8 cellular contexts compared by ENCODE assay signal in genomic region chr14:66624319-66624937, GRCh38.
A peak's percentile ranks its signal among the peaks of the same experiment; 100 is the strongest.
DNase-seq lines count a peak whose midpoint lies in the region; ATAC-seq and TF ChIP-seq lines count a peak whose summit lies in the region.

No MANE protein-coding gene starts in this region.

- H3K4me3 ChIP-seq in psoas muscle: no peak overlapping the region

- no peak overlapping the region for H3K27ac Mint-ChIP-seq in activated naive CD4-positive, alpha-beta T cell treated with anti-CD3 and anti-CD28 coated beads, Interleukin-2, amount 10 ng/mL, durations not matched to agents 7 days and 5 days

- CTCF ChIA-PET in activated naive CD4-positive, alpha-beta T cell treated with anti-CD3 and anti-CD28 coated beads, Interleukin-2, amount 10 ng/mL, durations not matched to agents 7 days and 5 days (lab: Charles Lee): interaction anchor here (0.8 to 2.5 kb wide), 13 partner anchors 9 to 661 kb away, joined by 3 to 12 read pairs (median 4); no protein-coding TSS in a partner anchor

- no peaks in the 10 kb centered on the region for H3K9me3 ChIP-seq in psoas muscle

- no peaks in the 10 kb centered on the region for H3K4me1 Mint-ChIP-seq in activated naive CD4-positive, alpha-beta T cell treated with anti-CD3 and anti-CD28 coated beads, Interleukin-2, amount 10 ng/mL, durations not matched to agents 7 days and 5 days

- TF ChIP-seq CTCF in psoas muscle (IDR thresholded peaks at IDR 0.05): peak; percentile 74

- WGBS in psoas muscle, 3 donors: 9 to 14% (median 12%) methylated on average over 2 of the region's 2 CpGs

- H3K27me3 ChIP-seq in psoas muscle (ENCODE audit: insufficient read depth in 3 of 3, low read length in 2 of 3): no peaks in the 10 kb centered on the region

- no peaks in the 10 kb centered on the region for H3K36me3 ChIP-seq in psoas muscle (ENCODE audit: insufficient read depth in 1 of 2, low read depth in 1 of 2)

- intact Hi-C loops in head of caudate nucleus (cut with DNase I): no loop called here
- intact Hi-C loops in psoas muscle (cut with DNase I): no loop called here
- intact Hi-C loops in posterior vena cava (cut with DNase I): no loop called here

- H3K27ac ChIP-seq in psoas muscle: no peak overlapping the region

- ATAC-seq in psoas muscle (peak; percentile 78 to 94 (median 91)), HG03342 (IDR thresholded peaks at IDR 0.05; ENCODE audit: unreplicated experiment) (no peak)

- H3K9me3 Mint-ChIP-seq in activated naive CD4-positive, alpha-beta T cell treated with anti-CD3 and anti-CD28 coated beads, Interleukin-2, amount 10 ng/mL, durations not matched to agents 7 days and 5 days: peaks cover 10% of the 10 kb centered on the region

- H3K27me3 Mint-ChIP-seq in activated naive CD4-positive, alpha-beta T cell treated with anti-CD3 and anti-CD28 coated beads, Interleukin-2, amount 10 ng/mL, durations not matched to agents 7 days and 5 days: no peaks in the 10 kb centered on the region

- DNase-seq in EH (ENCODE audit: low read depth) (peak; percentile 72), HCEC 1CT (peak; percentile 58), NCI-H446 (lab: John Stamatoyannopoulos, UW) (peak; percentile 39 to 75), head of caudate nucleus (peak in 41 of 42 donors; percentile 10 to 82 (median 57)), psoas muscle (peak; percentile 37 to 59), posterior vena cava (ENCODE audit: low spot score) (no peak)
- DNase-seq in activated naive CD4-positive, alpha-beta T cell treated with anti-CD3 and anti-CD28 coated beads, Interleukin-2, amount 10 ng/mL, durations not matched to agents 7 days and 5 days: peak; percentile 56

- peaks cover 16% of the 10 kb centered on the region for H3K4me1 ChIP-seq in psoas muscle

- H3K4me3 Mint-ChIP-seq in activated naive CD4-positive, alpha-beta T cell treated with anti-CD3 and anti-CD28 coated beads, Interleukin-2, amount 10 ng/mL, durations not matched to agents 7 days and 5 days: no peak overlapping the region

- H3K36me3 Mint-ChIP-seq in activated naive CD4-positive, alpha-beta T cell treated with anti-CD3 and anti-CD28 coated beads, Interleukin-2, amount 10 ng/mL, durations not matched to agents 7 days and 5 days: no peaks in the 10 kb centered on the region
